In genomic region chr6:155103816-155104366, GRCh38 we compare ENCODE assay signal across 10 cellular contexts.
DNase-seq lines count a peak whose midpoint lies in the region; ATAC-seq and FAIRE-seq lines count a peak whose summit lies in the region.
"Had no signal": no experiment of that assay in that cellular context is flagged by ENCODE, and none has a peak within 500 bp of the region (broad histone marks: within the 10 kb centered on the region; RNA-seq: fewer than 3 reads in every experiment).

No MANE protein-coding gene starts in this region.

- no peak overlapping the region for H2BK5ac ChIP-seq in mesenchymal stem cell (ENCODE audit: low read depth, low read length, poor library complexity, severe bottlenecking)

- H3K36me3 ChIP-seq in GM23248 (ENCODE audit: low read depth): no peaks in the 10 kb centered on the region
- no peaks in the 10 kb centered on the region for H3K36me3 ChIP-seq in mesenchymal stem cell (ENCODE audit: control insufficient read depth in 1 of 2, insufficient read depth in 2 of 2, low read depth in 1 of 2, low read length in 2 of 2)
- H3K36me3 ChIP-seq: neutrophil had no signal

- H2AK5ac ChIP-seq in mesenchymal stem cell (ENCODE audit: low read length, severe bottlenecking): no peak overlapping the region

- no peaks in the 10 kb centered on the region for H4K20me1 ChIP-seq in GM23248 (ENCODE audit: insufficient read depth)

- H2BK12ac ChIP-seq in mesenchymal stem cell (ENCODE audit: low read length in 2 of 2): no peak overlapping the region

- peaks cover 21% of the 10 kb centered on the region for H3K4me1 ChIP-seq in GM23248 (ENCODE audit: insufficient read depth)
- H3K4me1 ChIP-seq in mesenchymal stem cell (ENCODE audit: control insufficient read depth, insufficient read depth, low read depth, low read length): peaks cover 3% of the 10 kb centered on the region

- no peak overlapping the region for H3K14ac ChIP-seq in mesenchymal stem cell (ENCODE audit: low read length in 2 of 2)

- in situ Hi-C loops in Caki2 (cut with HindIII; ENCODE audit: low pct_unique_long_range_greater_than_20kb, low sequenced_read_pairs): no loop called here
- in situ Hi-C loops in GM23248 (cut with MboI): no loop called here

- H4K91ac ChIP-seq in mesenchymal stem cell (ENCODE audit: low read length): no peak overlapping the region

- H2BK15ac ChIP-seq in mesenchymal stem cell (ENCODE audit: low read depth, poor library complexity, severe bottlenecking): no peak overlapping the region

- H3K79me2 ChIP-seq in GM23248 (ENCODE audit: insufficient read depth): no peaks in the 10 kb centered on the region

- H4K8ac ChIP-seq in mesenchymal stem cell (ENCODE audit: low read length): no peak overlapping the region

- H3F3A ChIP-seq in GM23248 (ENCODE audit: insufficient read depth): peaks cover 9% of the 10 kb centered on the region; the same call in 1 of the 2 replicates

- no peaks in the 10 kb centered on the region for H3K9me2 ChIP-seq in GM23248 (ENCODE audit: insufficient read depth)

- 37 to 43% methylated on average over 5 of the region's 5 CpGs for WGBS in GM23248 (ENCODE audit: low coverage in 1 of 2, low lambda C conversion rate in 2 of 2, missing lambda C conversion rate in 2 of 2), 2 experiments
- WGBS in mesenchymal stem cell: 71% methylated on average over 3 of the region's 5 CpGs

- H3K9me3 ChIP-seq in GM23248 (ENCODE audit: low read depth) (no peaks in the 10 kb centered on the region), mesenchymal stem cell (ENCODE audit: control insufficient read depth, low read length) (no peaks in the 10 kb centered on the region)
- H3K9me3 ChIP-seq: neutrophil had no signal

- DNase-seq in Caki2 (ENCODE audit: low read depth): peak; percentile 60
- DNase-seq in GM23248: peak; percentile 47
- peak; percentile 43 for DNase-seq in amniotic epithelial cell (ENCODE audit: low read depth)
- peak; percentile 33 for DNase-seq in mesenchymal stem cell
- no peak for DNase-seq in frontal cortex (ENCODE audit: low spot score in 2 of 2)
- DNase-seq in SHP77 treated with DMSO at 0.1 percent for 48 hours (lab: John Stamatoyannopoulos, UW): no peak
- DNase-seq: Calu3, Kasumi-1 had no signal

- H3K23ac ChIP-seq in mesenchymal stem cell (ENCODE audit: low read length in 2 of 2): no peak overlapping the region

- FAIRE-seq in frontal cortex (lab: Jason Lieb, UNC): no peak

- no peaks in the 10 kb centered on the region for H3K79me1 ChIP-seq in mesenchymal stem cell (replicated peaks; ENCODE audit: low read length, poor library complexity, severe bottlenecking)

- H3K27me3 ChIP-seq in GM23248 (replicated peaks; ENCODE audit: insufficient read depth): no peaks in the 10 kb centered on the region
- H3K27me3 ChIP-seq in mesenchymal stem cell (ENCODE audit: control insufficient read depth in 1 of 2, insufficient read depth in 1 of 2, low read length in 2 of 2): no peaks in the 10 kb centered on the region

- H3K18ac ChIP-seq in mesenchymal stem cell (ENCODE audit: low read depth in 1 of 2, low read length in 2 of 2): no peak overlapping the region

- no peak overlapping the region for H3K4ac ChIP-seq in mesenchymal stem cell (ENCODE audit: low read depth in 1 of 2, low read length in 2 of 2)

- H3K4me2 ChIP-seq in GM23248 (ENCODE audit: unreplicated experiment) (no peak overlapping the region), mesenchymal stem cell (ENCODE audit: low read length, poor library complexity, severe bottlenecking) (no peak overlapping the region)

- H2BK120ac ChIP-seq in mesenchymal stem cell (ENCODE audit: low read depth, low read length): no peak overlapping the region

- H3K27ac ChIP-seq in GM23248 (peak overlapping the region; percentile 31), mesenchymal stem cell (ENCODE audit: low read length, poor library complexity, severe bottlenecking) (no peak overlapping the region)
- H3K27ac ChIP-seq: neutrophil had no signal

- H3K9ac ChIP-seq in GM23248 (no peak overlapping the region), mesenchymal stem cell (ENCODE audit: low read length) (no peak overlapping the region)

- H2AFZ ChIP-seq in GM23248 (no peak overlapping the region), mesenchymal stem cell (ENCODE audit: low read depth, low read length) (no peak overlapping the region)

- no peak for ATAC-seq in GM18520 (IDR thresholded peaks at IDR 0.05; ENCODE audit: unreplicated experiment)

- no peak overlapping the region for H3K4me3 ChIP-seq in GM23248
- no peak overlapping the region for H3K4me3 ChIP-seq in mesenchymal stem cell (ENCODE audit: insufficient read depth in 1 of 2, low read depth in 1 of 2, low read length in 2 of 2)

Comparison
In these comparisons a context has a peak if more than half of its experiments do, and no peak if none do; other contexts are left out.
1. DNase-seq: peak in Caki2 (single experiment), GM23248 (single experiment), amniotic epithelial cell (single experiment) and mesenchymal stem cell (single experiment); none in frontal cortex (0 of 2) and SHP77 treated with DMSO at 0.1 percent for 48 hours (single experiment).